ENCODE assay signal across 14 cellular contexts in genomic region chr12:93050026-93050747, GRCh38.
DNase-seq lines count a peak whose midpoint lies in the region; ATAC-seq, FAIRE-seq and TF ChIP-seq lines count a peak whose summit lies in the region.
"Had no signal": no experiment of that assay in that cellular context is flagged by ENCODE, and none has a peak within 500 bp of the region (broad histone marks: within the 10 kb centered on the region; RNA-seq: fewer than 3 reads in every experiment).

No MANE protein-coding gene starts in this region.

- no peak for TF ChIP-seq RAD21 in H1 (IDR thresholded peaks at IDR 0.05 in 1 of 2, conservative IDR thresholded peaks at IDR 0.05 in 1 of 2; ENCODE audit: low read depth in 2 of 2, low read length in 2 of 2)

- H2BK15ac ChIP-seq in H1 (ENCODE audit: low read length) = 0 out of 2 replicates have a peak overlapping the region, but pooled peaks have one; percentile 47

- no peak overlapping the region for H2BK5ac ChIP-seq in H1 (ENCODE audit: low read depth, low read length)

- H2BK12ac ChIP-seq in H1 (ENCODE audit: low read depth, low read length) = no peak overlapping the region

- peaks cover 0 to 6% (median 4%) of the 10 kb centered on the region in 4 experiments; a peak in 3 of 7 replicates for H3K4me1 ChIP-seq in H1 (replicated peaks in 1 of 4; ENCODE audit: control insufficient read depth in 3 of 4, insufficient read depth in 4 of 4, low read length in 3 of 4)
- peaks cover 6% of the 10 kb centered on the region for H3K4me1 ChIP-seq in osteoblast (ENCODE audit: insufficient read depth, low read length)
- H3K4me1 ChIP-seq: spleen had no signal

- H3K79me2 ChIP-seq in H1 (ENCODE audit: control insufficient read depth in 1 of 2, insufficient read depth in 2 of 2, low read length in 2 of 2) = no peaks in the 10 kb centered on the region
- no peaks in the 10 kb centered on the region for H3K79me2 ChIP-seq in osteoblast (ENCODE audit: insufficient read depth, low read length)

- no peak overlapping the region for H3K4ac ChIP-seq in H1 (replicated peaks; ENCODE audit: insufficient read length, low read depth, low read length)

- H4K91ac ChIP-seq in H1 (replicated peaks; ENCODE audit: insufficient read length, low read length) = no peak overlapping the region

- DNase-seq in GM04503 (ENCODE audit: low read depth) = peak; percentile 31
- peak; percentile 7 for DNase-seq in NCI-H69 (lab: John Stamatoyannopoulos, UW)
- no peak for DNase-seq in H1 (ENCODE audit: low read depth in 1 of 2, low spot score in 2 of 2)
- DNase-seq in osteoblast (ENCODE audit: insufficient read length, low spot score, missing footprints) = peak; percentile 22
- DNase-seq in stimulated activated CD4-positive, alpha-beta T cell treated with anti-CD3 and anti-CD28 coated beads, Interleukin-2, amount 100 ng/mL, for 48 hours = no peak
- DNase-seq in UCSD-AML1 (lab: John Stamatoyannopoulos, UW; ENCODE audit: unreplicated experiment) = no peak
- DNase-seq: activated CD4-positive, alpha-beta T cell treated with anti-CD3 and anti-CD28 coated beads for 1 hour; activated naive CD4-positive, alpha-beta T cell; MG63; spleen had no signal

- no peak for TF ChIP-seq POLR2A in H1 (IDR thresholded peaks at IDR 0.05; ENCODE audit: control extremely low read depth in 1 of 2, low read depth in 2 of 2, low read length in 2 of 2)

- H4K8ac ChIP-seq in H1 (ENCODE audit: extremely low read depth, insufficient read depth, low read length) = no peak overlapping the region

- CTCF ChIA-PET in H1 (lab: Charles Lee; ENCODE audit: partially characterized antibody) = interaction anchor here (0.9 kb wide), 1 partner anchor 24 kb away, joined by 3 read pairs; no protein-coding TSS in a partner anchor

- no peak overlapping the region for H2BK120ac ChIP-seq in H1 (replicated peaks; ENCODE audit: low read depth, low read length)

- no peaks in the 10 kb centered on the region for H3K79me1 ChIP-seq in H1 (ENCODE audit: low read depth, low read length)

- no peak overlapping the region for H3K27ac ChIP-seq in H1 (ENCODE audit: low read depth, low read length)
- H3K27ac ChIP-seq in osteoblast (ENCODE audit: low read depth, low read length) = no peak overlapping the region
- H3K27ac ChIP-seq: spleen had no signal

- peak; percentile 52 for FAIRE-seq in H1 (lab: Jason Lieb, UNC)

- no peak overlapping the region for H3K23ac ChIP-seq in H1 (ENCODE audit: insufficient read length)

- peak overlapping the region; percentile 73; the same call in 1 of the 2 replicates for H2AFZ ChIP-seq in H1 (ENCODE audit: low read length)
- H2AFZ ChIP-seq in osteoblast (ENCODE audit: low read length) = no peak overlapping the region

- H3K56ac ChIP-seq in H1 (replicated peaks; ENCODE audit: insufficient read length, low read depth, low read length) = no peak overlapping the region

- POLR2A ChIA-PET in H1 (lab: Charles Lee; ENCODE audit: partially characterized antibody) = no interaction called here

- H3K4me2 ChIP-seq in H1 (ENCODE audit: insufficient read depth in 1 of 2, low read depth in 2 of 2, low read length in 2 of 2) = no peak overlapping the region
- H3K4me2 ChIP-seq in osteoblast (ENCODE audit: insufficient read depth, low read length) = no peak overlapping the region

- 0 out of 2 replicates have a peak overlapping the region, but pooled peaks have one; percentile 4 for H3K18ac ChIP-seq in H1 (ENCODE audit: extremely low read depth, low read length)

- H4K20me1 ChIP-seq in H1 (replicated peaks in 1 of 2; ENCODE audit: control insufficient read depth in 1 of 2, insufficient read depth in 2 of 2, low read length in 2 of 2) = no peaks in the 10 kb centered on the region
- H4K20me1 ChIP-seq in osteoblast (ENCODE audit: insufficient read depth, low read length) = no peaks in the 10 kb centered on the region

- no peak overlapping the region for H3K14ac ChIP-seq in H1 (ENCODE audit: insufficient read length)

- H3K4me3 ChIP-seq in H1 (ENCODE audit: extremely low read depth in 1 of 4, insufficient read depth in 2 of 4, low read depth in 3 of 4, low read length in 4 of 4) (no peak overlapping the region), osteoblast (ENCODE audit: insufficient read depth, low read length) (no peak overlapping the region)
- H3K4me3 ChIP-seq: MG63, spleen had no signal

- H4K5ac ChIP-seq in H1 (ENCODE audit: insufficient read length, low read depth, low read length) = no peak overlapping the region

- TF ChIP-seq CTCF in H1 (IDR thresholded peaks at IDR 0.05; ENCODE audit: control extremely low read depth in 1 of 3, insufficient read depth in 1 of 3, low read depth in 1 of 3, low read length in 3 of 3) = no peak
- TF ChIP-seq CTCF in osteoblast (IDR thresholded peaks at IDR 0.05; ENCODE audit: extremely low read depth, low read depth, low read length) = no peak

- H3K9me3 ChIP-seq in H1 (ENCODE audit: insufficient read depth in 2 of 2, low read depth in 1 of 2, low read length in 1 of 2) (no peaks in the 10 kb centered on the region), osteoblast (ENCODE audit: low read depth, low read length) (no peaks in the 10 kb centered on the region)
- H3K9me3 ChIP-seq: MG63, spleen had no signal

- H3K9ac ChIP-seq in H1 (replicated peaks in 1 of 4; ENCODE audit: extremely low read depth in 1 of 4, low read depth in 3 of 4, low read length in 3 of 4) = no peak overlapping the region

- no peak for ATAC-seq in HG03280 (IDR thresholded peaks at IDR 0.05; ENCODE audit: unreplicated experiment)
- ATAC-seq in GM18868 (IDR thresholded peaks at IDR 0.05; ENCODE audit: unreplicated experiment) = no peak
- ATAC-seq: Panc1; stimulated activated effector memory CD8-positive, alpha-beta T cell treated with anti-CD3 and anti-CD28 coated beads, Interleukin-12 subunit alpha, Interleukin-12 subunit beta, amount 100 ng/mL, for 72 hours had no signal

- WGBS in H1 (ENCODE audit: extremely low coverage in 1 of 2, insufficient coverage in 1 of 2, insufficient read length in 1 of 2, insufficient replicate concordance in 2 of 2, low coverage in 1 of 2, low lambda C conversion rate in 2 of 2, missing lambda C conversion rate in 1 of 2), 2 experiments = 59% methylated on average over 3 of the region's 3 CpGs; no CpG with 5 or more reads in 1 of the 2 experiments

- H3K27me3 ChIP-seq in H1 (replicated peaks in 1 of 4; ENCODE audit: control insufficient read depth in 3 of 4, extremely low read depth in 1 of 4, insufficient read depth in 3 of 4, low read length in 3 of 4) (no peaks in the 10 kb centered on the region), osteoblast (ENCODE audit: insufficient read depth, low read length) (peaks cover 2% of the 10 kb centered on the region)
- H3K27me3 ChIP-seq: MG63, spleen had no signal

- no peak overlapping the region for H2AK5ac ChIP-seq in H1 (ENCODE audit: low read depth, low read length)

- no peak for TF ChIP-seq EP300 in H1 (IDR thresholded peaks at IDR 0.05; ENCODE audit: borderline replicate concordance in 1 of 2, low read depth in 2 of 2, low read length in 2 of 2)

- H3K36me3 ChIP-seq in H1 (ENCODE audit: control insufficient read depth in 2 of 4, insufficient read depth in 4 of 4, low read length in 3 of 4) = no peaks in the 10 kb centered on the region
- H3K36me3 ChIP-seq in osteoblast (ENCODE audit: insufficient read depth, low read length) = no peaks in the 10 kb centered on the region
- H3K36me3 ChIP-seq: MG63, spleen had no signal

- no peaks in the 10 kb centered on the region for H3K23me2 ChIP-seq in H1 (ENCODE audit: low read depth, low read length)

- no peak overlapping the region for H2BK20ac ChIP-seq in H1 (ENCODE audit: low read length)

TF ChIP-seq in H1, 55 proteins besides CTCF, POLR2A, EP300 and RAD21:
- TF ChIP-seq TAF1 (IDR thresholded peaks at IDR 0.05; ENCODE audit: low read depth, low read length) = no peak
- TF ChIP-seq SIX5 (IDR thresholded peaks at IDR 0.05; ENCODE audit: low read depth, low read length) = no peak
- no peak for TF ChIP-seq ASH2L (IDR thresholded peaks at IDR 0.05; ENCODE audit: low read length)
- TF ChIP-seq RXRA (IDR thresholded peaks at IDR 0.05; ENCODE audit: insufficient read depth, low read depth, low read length) = no peak
- no peak for TF ChIP-seq SP4 (IDR thresholded peaks at IDR 0.05; ENCODE audit: low read length)
- no peak for TF ChIP-seq GABPA (IDR thresholded peaks at IDR 0.05; ENCODE audit: borderline replicate concordance, insufficient read depth, low read length)
- TF ChIP-seq TAF7 (optimal IDR thresholded peaks at IDR 0.05; ENCODE audit: borderline replicate concordance, low read depth, low read length) = no peak
- no peak for TF ChIP-seq TCF12 (IDR thresholded peaks at IDR 0.05; ENCODE audit: low read depth, low read length)
- TF ChIP-seq CTBP2 (IDR thresholded peaks at IDR 0.05; ENCODE audit: borderline replicate concordance, insufficient read depth, insufficient read length, low read length) = no peak
- TF ChIP-seq CREB1 (IDR thresholded peaks at IDR 0.05) = no peak
TF ChIP-seq in H1: peak in this region for 0.

Comparison
In these comparisons a context has a peak if more than half of its experiments do, and no peak if none do; other contexts are left out.
1. DNase-seq: peak in GM04503 (single experiment), NCI-H69 (single experiment) and osteoblast (single experiment); none in H1 (0 of 2), stimulated activated CD4-positive, alpha-beta T cell treated with anti-CD3 and anti-CD28 coated beads, Interleukin-2, amount 100 ng/mL, for 48 hours (0 of 2) and UCSD-AML1 (single experiment).